ENCODE assay signal across 17 cellular contexts in the genomic region with DNA sequence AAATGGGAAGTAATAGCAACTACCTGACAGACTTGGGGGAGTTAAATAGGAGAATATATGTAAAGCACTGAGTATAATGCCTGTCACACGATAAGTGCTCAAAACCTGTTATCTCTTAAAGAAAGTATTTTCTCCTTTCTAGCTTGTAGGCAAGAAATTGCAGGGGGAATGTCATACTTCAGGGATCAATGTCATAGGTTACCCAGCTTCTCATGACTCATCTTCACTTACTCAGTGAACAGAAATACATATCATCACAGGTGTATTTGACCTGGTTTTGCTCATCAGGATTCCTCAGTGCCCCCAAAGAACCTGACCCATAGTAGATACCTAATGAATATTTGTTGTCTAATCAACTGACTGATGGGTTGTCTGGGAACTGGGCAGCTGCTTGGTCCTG.
A peak's percentile ranks its signal among the peaks of the same experiment; 100 is the strongest.
DNase-seq lines count a peak whose midpoint lies in the region; ATAC-seq, FAIRE-seq and TF ChIP-seq lines count a peak whose summit lies in the region.
"Had no signal": no experiment of that assay in that cellular context is flagged by ENCODE, and none has a peak within 500 bp of the region (broad histone marks: within the 10 kb centered on the region; RNA-seq: fewer than 3 reads in every experiment).

No MANE protein-coding gene starts in this region.

- TF ChIP-seq CTCF in epithelial cell of esophagus (IDR thresholded peaks at IDR 0.05; ENCODE audit: insufficient read depth, low read depth, low read length, missing control alignments) (no peak), neural progenitor cell (IDR thresholded peaks at IDR 0.05) (no peak), coronary artery (IDR thresholded peaks at IDR 0.05) (no peak), body of pancreas (IDR thresholded peaks at IDR 0.05) (no peak)

- CTCF ChIA-PET in CD4-positive, alpha-beta memory T cell (lab: Charles Lee; ENCODE audit: partially characterized antibody) = no interaction called here

- H3K36me3 ChIP-seq in neural progenitor cell (no peaks in the 10 kb centered on the region), body of pancreas (replicated peaks in 1 of 2; ENCODE audit: insufficient read depth in 1 of 2, low read depth in 2 of 2) (no peaks in the 10 kb centered on the region)
- no peaks in the 10 kb centered on the region for H3K36me3 ChIP-seq in CD4-positive, alpha-beta memory T cell (ENCODE audit: insufficient read depth, low read length)

- TF ChIP-seq POLR2A in GM12891 (IDR thresholded peaks at IDR 0.05; ENCODE audit: low read depth, low read length) (no peak), body of pancreas (IDR thresholded peaks at IDR 0.05) (no peak)

- H3F3A ChIP-seq in neural progenitor cell (ENCODE audit: low read depth) = no peaks in the 10 kb centered on the region

- FAIRE-seq in GM12891 (lab: Jason Lieb, UNC) = peak; percentile 23
- FAIRE-seq: G401.6, H54 had no signal

- H3K27ac Mint-ChIP-seq in T-helper 17 cell (peak overlapping the region; percentile 12), neural progenitor cell (no peak overlapping the region)
- peak overlapping the region in 1 of 7 donors; percentile 60 for H3K27ac Mint-ChIP-seq in CD4-positive, alpha-beta memory T cell
- H3K27ac Mint-ChIP-seq: B cell; CD4-positive, alpha-beta T cell had no signal

- H3K9me3 ChIP-seq in T-helper 17 cell (ENCODE audit: control insufficient read depth, low read length, poor library complexity, severe bottlenecking) (no peaks in the 10 kb centered on the region), neural progenitor cell (ENCODE audit: low read depth) (no peaks in the 10 kb centered on the region), body of pancreas (no peaks in the 10 kb centered on the region)
- no peaks in the 10 kb centered on the region for H3K9me3 ChIP-seq in CD4-positive, alpha-beta memory T cell (ENCODE audit: control insufficient read depth in 1 of 2, low read length in 2 of 2)

- H3K4me1 ChIP-seq in neural progenitor cell = peaks cover 8% of the 10 kb centered on the region
- H3K4me1 ChIP-seq in CD4-positive, alpha-beta memory T cell (ENCODE audit: insufficient read depth, low read length) = peaks cover 24% of the 10 kb centered on the region
- no peaks in the 10 kb centered on the region for H3K4me1 ChIP-seq in body of pancreas

- no peak overlapping the region for H3K4me3 ChIP-seq in epithelial cell of esophagus (ENCODE audit: low read length)
- H3K4me3 ChIP-seq in neural progenitor cell = no peak overlapping the region
- no peak overlapping the region for H3K4me3 ChIP-seq in coronary artery
- H3K4me3 ChIP-seq in CD4-positive, alpha-beta memory T cell (ENCODE audit: low read length in 2 of 2) = no peak overlapping the region
- H3K4me3 ChIP-seq in body of pancreas = no peak overlapping the region
- H3K4me3 ChIP-seq: GM23248 had no signal

- H4K20me1 ChIP-seq in neural progenitor cell (ENCODE audit: low read depth) = no peaks in the 10 kb centered on the region

- ATAC-seq in T-helper 17 cell = no peak
- ATAC-seq in body of pancreas = no peak
- ATAC-seq: HCT116 had no signal

- H3K4me1 Mint-ChIP-seq in T-helper 17 cell = peaks cover 24% of the 10 kb centered on the region
- peaks cover 3% of the 10 kb centered on the region for H3K4me1 Mint-ChIP-seq in neural progenitor cell
- peaks cover 32 to 46% (median 37%) of the 10 kb centered on the region in 4 donors for H3K4me1 Mint-ChIP-seq in CD4-positive, alpha-beta memory T cell

- H3K79me2 ChIP-seq in neural progenitor cell (ENCODE audit: low read depth) = no peaks in the 10 kb centered on the region

- H3K36me3 Mint-ChIP-seq in T-helper 17 cell (ENCODE audit: low read depth) (no peaks in the 10 kb centered on the region), neural progenitor cell (no peaks in the 10 kb centered on the region)
- no peaks in the 10 kb centered on the region for H3K36me3 Mint-ChIP-seq in CD4-positive, alpha-beta memory T cell

- DNase-seq in GM12891 (ENCODE audit: insufficient read length, low spot score) (no peak), T-helper 17 cell (no peak), epithelial cell of esophagus (ENCODE audit: low read depth) (peak; percentile 21), renal cortical epithelial cell (ENCODE audit: low read depth) (peak; percentile 19), neural progenitor cell (ENCODE audit: low spot score) (no peak), coronary artery (ENCODE audit: low spot score) (no peak), body of pancreas (no peak)
- no peak for DNase-seq in CD4-positive, alpha-beta memory T cell
- DNase-seq: C1 segment of cervical spinal cord; CD4-positive, alpha-beta T cell; DMS79; GM23248 had no signal

- WGBS in body of pancreas, 2 donors = 86 to 87% methylated on average over 1 of the region's 1 CpG

- H3K27me3 ChIP-seq in neural progenitor cell = no peaks in the 10 kb centered on the region
- no peaks in the 10 kb centered on the region for H3K27me3 ChIP-seq in CD4-positive, alpha-beta memory T cell (ENCODE audit: insufficient read depth, low read length)
- H3K27me3 ChIP-seq in body of pancreas = no peaks in the 10 kb centered on the region

- H2AFZ ChIP-seq in neural progenitor cell (replicated peaks) = no peak overlapping the region
- H2AFZ ChIP-seq: GM23248 had no signal

- H3K4me3 Mint-ChIP-seq in T-helper 17 cell = no peak overlapping the region
- no peak overlapping the region for H3K4me3 Mint-ChIP-seq in neural progenitor cell
- H3K4me3 Mint-ChIP-seq in CD4-positive, alpha-beta memory T cell = no peak overlapping the region
- H3K4me3 Mint-ChIP-seq: B cell; CD4-positive, alpha-beta T cell had no signal

- H3K27ac ChIP-seq in neural progenitor cell (no peak overlapping the region), coronary artery (no peak overlapping the region), body of pancreas (no peak overlapping the region)
- no peak overlapping the region for H3K27ac ChIP-seq in CD4-positive, alpha-beta memory T cell (ENCODE audit: low read depth, low read length)
- H3K27ac ChIP-seq: GM23248, HL-60 had no signal

- H3K9ac ChIP-seq in neural progenitor cell = no peak overlapping the region
- H3K9ac ChIP-seq: GM23248 had no signal

- intact Hi-C loops in CD4-positive, alpha-beta memory T cell (cut with micrococcal nuclease) = loop anchor here (5.0 kb wide), 1 partner anchor 41 kb away; no protein-coding TSS in a partner anchor
- intact Hi-C loops in body of pancreas (cut with DNase I) = no loop called here

- no peak overlapping the region for H3K4me2 ChIP-seq in neural progenitor cell

- H3K27me3 Mint-ChIP-seq in T-helper 17 cell (no peaks in the 10 kb centered on the region), neural progenitor cell (ENCODE audit: insufficient read depth, low read depth) (peaks cover 2% of the 10 kb centered on the region)
- H3K27me3 Mint-ChIP-seq in CD4-positive, alpha-beta memory T cell = no peaks in the 10 kb centered on the region
- H3K27me3 Mint-ChIP-seq: B cell; CD4-positive, alpha-beta T cell had no signal

- POLR2A ChIA-PET in CD4-positive, alpha-beta memory T cell (lab: Charles Lee; ENCODE audit: partially characterized antibody) = interaction anchor here (0.6 kb wide), 1 partner anchor 130 kb away, joined by 3 read pairs; no protein-coding TSS in a partner anchor

- H3K9me3 Mint-ChIP-seq in neural progenitor cell = no peaks in the 10 kb centered on the region
- H3K9me3 Mint-ChIP-seq in CD4-positive, alpha-beta memory T cell = no peaks in the 10 kb centered on the region
- H3K9me3 Mint-ChIP-seq: CD4-positive, alpha-beta T cell had no signal

TF ChIP-seq in GM12891, 5 proteins besides CTCF, POLR2A, EP300 and RAD21:
- TF ChIP-seq SPI1 (IDR thresholded peaks at IDR 0.05; ENCODE audit: low read depth, low read length) (no peak), POLR2AphosphoS5 (IDR thresholded peaks at IDR 0.05; ENCODE audit: low read depth, low read length) (no peak), PAX5 (IDR thresholded peaks at IDR 0.05; ENCODE audit: insufficient read depth, low read length, severe bottlenecking) (no peak)

Comparison
In these comparisons a context has a peak if more than half of its experiments do, and no peak if none do; other contexts are left out.
1. DNase-seq: peak in epithelial cell of esophagus (single experiment) and renal cortical epithelial cell (single experiment); none in GM12891 (single experiment), T-helper 17 cell (0 of 3), neural progenitor cell (single experiment), coronary artery (single experiment), CD4-positive, alpha-beta memory T cell (0 of 5) and body of pancreas (0 of 4).